10 cellular contexts compared by ENCODE assay signal in the genomic region with DNA sequence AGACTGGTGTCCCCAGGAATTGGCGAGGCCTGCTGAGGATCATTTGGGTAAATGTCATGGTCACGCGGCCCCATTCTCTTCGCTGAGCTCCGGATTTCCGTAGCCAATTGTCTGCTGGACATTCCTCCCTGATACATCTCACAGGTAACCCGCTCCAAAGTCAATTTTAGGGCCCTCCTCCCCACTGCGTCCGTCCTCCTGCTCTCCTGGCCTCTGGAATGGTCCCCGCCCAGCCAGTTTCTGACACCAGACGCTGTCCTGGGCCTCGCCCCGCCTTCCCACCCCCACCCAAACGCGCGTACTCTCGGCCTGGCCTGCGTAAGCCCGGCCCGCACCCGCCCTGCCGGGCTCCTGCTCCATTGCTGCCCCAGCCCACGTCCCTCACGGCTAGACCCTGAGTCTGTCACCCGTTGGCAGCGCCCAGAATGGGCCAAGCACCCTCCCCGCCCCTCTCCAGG.
DNase-seq lines count a peak whose midpoint lies in the region; ATAC-seq and TF ChIP-seq lines count a peak whose summit lies in the region.
"Had no signal": no experiment of that assay in that cellular context is flagged by ENCODE, and none has a peak within 500 bp of the region (broad histone marks: within the 10 kb centered on the region; RNA-seq: fewer than 3 reads in every experiment).

No MANE protein-coding gene starts in this region.

- ATAC-seq in stimulated activated naive CD8-positive, alpha-beta T cell treated with anti-CD3 and anti-CD28 coated beads, Interleukin-15, amount 100 ng/mL, for 72 hours: no peak
- no peak for ATAC-seq in stimulated activated naive CD8-positive, alpha-beta T cell treated with anti-CD3 and anti-CD28 coated beads, Interleukin-15, Interleukin-2, amounts not matched to agents 100 U/mL and 50 U/mL, for 24 hours
- no peak for ATAC-seq in esophagus mucosa

- H3K27ac ChIP-seq in left ventricle myocardium inferior (replicated peaks): peak overlapping the region; percentile 74
- H3K27ac ChIP-seq in trophoblast cell (ENCODE audit: low read depth, low read length): no peak overlapping the region

- no peak overlapping the region for H3K23ac ChIP-seq in trophoblast cell (ENCODE audit: low read length)

- WGBS in trophoblast cell (ENCODE audit: extremely low coverage, insufficient coverage, insufficient read length): no CpG with 5 or more reads among the region's 27 CpGs

- peak overlapping the region; percentile 65 for H4K91ac ChIP-seq in trophoblast cell (ENCODE audit: low read depth, low read length)

- H3K27me3 ChIP-seq in left ventricle myocardium inferior (ENCODE audit: low read depth): no peaks in the 10 kb centered on the region
- no peaks in the 10 kb centered on the region for H3K27me3 ChIP-seq in trophoblast cell (ENCODE audit: insufficient read depth, low read length)

- no peak overlapping the region for H2AFZ ChIP-seq in trophoblast cell (ENCODE audit: insufficient read depth, low read length, poor library complexity)

- peak overlapping the region; percentile 42 for H3K4me2 ChIP-seq in trophoblast cell (ENCODE audit: low read length)

- H3K27me3 Mint-ChIP-seq in stimulated activated naive CD8-positive, alpha-beta T cell treated with anti-CD3 and anti-CD28 coated beads, Interleukin-15, amount 100 ng/mL, for 72 hours: no peaks in the 10 kb centered on the region
- H3K27me3 Mint-ChIP-seq: IgD-negative memory B cell had no signal

- intact Hi-C loops in left ventricle myocardium inferior (cut with micrococcal nuclease): no loop called here

- no peak overlapping the region for H3K4ac ChIP-seq in trophoblast cell (ENCODE audit: low read depth, low read length)

- no peak overlapping the region for H4K12ac ChIP-seq in trophoblast cell (ENCODE audit: low read depth, low read length)

- no peak overlapping the region for H2BK5ac ChIP-seq in trophoblast cell (ENCODE audit: low read depth, low read length, poor library complexity)

- DNase-seq in stimulated activated naive CD8-positive, alpha-beta T cell treated with anti-CD3 and anti-CD28 coated beads, Interleukin-15, amount 100 ng/mL, for 72 hours: no peak
- DNase-seq in stimulated activated naive CD8-positive, alpha-beta T cell treated with anti-CD3 and anti-CD28 coated beads, Interleukin-15, Interleukin-2, amounts not matched to agents 100 U/mL and 50 U/mL, for 24 hours: no peak
- DNase-seq in left ventricle myocardium inferior (peak; percentile 65), trophoblast cell (peak in 1 of 2 donors; percentile 22), EL (no peak), OCI-M2 (lab: John Stamatoyannopoulos, UW; ENCODE audit: unreplicated experiment) (no peak), T-helper 9 cell (no peak)
- DNase-seq: amniotic stem cell had no signal

- H3K9me3 ChIP-seq in left ventricle myocardium inferior (replicated peaks): peaks cover 5% of the 10 kb centered on the region
- no peaks in the 10 kb centered on the region for H3K9me3 ChIP-seq in trophoblast cell (ENCODE audit: insufficient read depth, low read depth, low read length)

- H3K18ac ChIP-seq in trophoblast cell (ENCODE audit: low read length): no peak overlapping the region

- H2BK120ac ChIP-seq in trophoblast cell (ENCODE audit: insufficient read depth, low read length, poor library complexity): no peak overlapping the region

- peaks cover 2% of the 10 kb centered on the region for H3K79me1 ChIP-seq in trophoblast cell (ENCODE audit: low read length)

- peak overlapping the region; percentile 19 to 72 for H3K27ac Mint-ChIP-seq in stimulated activated naive CD8-positive, alpha-beta T cell treated with anti-CD3 and anti-CD28 coated beads, Interleukin-15, amount 100 ng/mL, for 72 hours
- H3K27ac Mint-ChIP-seq: IgD-negative memory B cell had no signal

- H3K9ac ChIP-seq in trophoblast cell (ENCODE audit: low read length): no peak overlapping the region

- no peak for TF ChIP-seq CTCF in left ventricle myocardium inferior (IDR thresholded peaks at IDR 0.05; ENCODE audit: borderline replicate concordance)

- no peak overlapping the region for H2AK5ac ChIP-seq in trophoblast cell (ENCODE audit: low read length)

- no peak overlapping the region for H2BK12ac ChIP-seq in trophoblast cell (ENCODE audit: low read length)

- no peaks in the 10 kb centered on the region for H3K36me3 ChIP-seq in left ventricle myocardium inferior
- no peaks in the 10 kb centered on the region for H3K36me3 ChIP-seq in trophoblast cell (ENCODE audit: control insufficient read depth in 1 of 2, insufficient read depth in 2 of 2, low read length in 2 of 2)

- H3K4me1 Mint-ChIP-seq in stimulated activated naive CD8-positive, alpha-beta T cell treated with anti-CD3 and anti-CD28 coated beads, Interleukin-15, amount 100 ng/mL, for 72 hours: peaks cover 68% of the 10 kb centered on the region

- H3K4me3 ChIP-seq in left ventricle myocardium inferior (peak overlapping the region; percentile 54), trophoblast cell (ENCODE audit: low read depth, low read length) (no peak overlapping the region)

- H3K4me1 ChIP-seq in left ventricle myocardium inferior (peaks cover 29% of the 10 kb centered on the region), trophoblast cell (ENCODE audit: control insufficient read depth in 1 of 2, insufficient read depth in 2 of 2, low read length in 2 of 2) (peaks cover 17 to 24% of the 10 kb centered on the region in 2 experiments)

- H4K8ac ChIP-seq in trophoblast cell (ENCODE audit: low read depth, low read length): no peak overlapping the region

- no peaks in the 10 kb centered on the region for H3K9me3 Mint-ChIP-seq in stimulated activated naive CD8-positive, alpha-beta T cell treated with anti-CD3 and anti-CD28 coated beads, Interleukin-15, amount 100 ng/mL, for 72 hours
- H3K9me3 Mint-ChIP-seq: IgD-negative memory B cell had no signal

- H3K14ac ChIP-seq in trophoblast cell (ENCODE audit: low read length): no peak overlapping the region

- no peak overlapping the region for H3K4me3 Mint-ChIP-seq in stimulated activated naive CD8-positive, alpha-beta T cell treated with anti-CD3 and anti-CD28 coated beads, Interleukin-15, amount 100 ng/mL, for 72 hours
- H3K4me3 Mint-ChIP-seq: IgD-negative memory B cell had no signal

- no peaks in the 10 kb centered on the region for H3K79me2 ChIP-seq in trophoblast cell (ENCODE audit: control insufficient read depth, insufficient read depth, low read length, poor library complexity)
